In the genomic region with DNA sequence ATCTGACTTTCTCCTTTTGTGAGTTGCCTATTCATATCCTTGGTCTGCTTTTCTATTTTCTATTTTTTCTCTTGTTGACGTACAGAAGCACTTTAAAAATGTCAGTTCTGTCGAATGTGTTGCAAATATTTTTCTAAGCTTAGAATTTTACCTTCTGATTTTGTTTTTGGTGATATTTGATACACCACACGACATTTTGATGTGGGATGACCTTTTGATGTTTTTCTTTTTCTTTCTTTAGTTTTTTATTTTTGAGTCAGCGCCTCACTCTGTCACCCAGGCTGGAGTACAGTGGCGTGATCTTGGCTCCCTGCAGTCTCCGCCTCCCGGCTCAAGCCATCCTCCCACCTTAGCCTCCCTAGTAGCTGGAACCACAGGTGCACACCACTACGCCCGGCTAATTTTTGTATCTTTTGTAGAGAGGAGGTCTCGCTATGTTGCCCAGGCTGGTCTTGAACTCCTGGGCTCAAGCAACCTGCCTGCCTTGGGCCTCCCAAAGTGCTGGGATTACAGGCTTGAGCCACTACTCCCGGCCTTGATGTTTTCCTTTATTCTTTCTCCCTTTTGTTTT, we compare ENCODE assay signal across 8 cellular contexts. TPM values are rescaled to one million over a fixed set of nuclear protein-coding genes. Genes with fewer than 3 reads are reported as not detected.
DNase-seq lines count a peak whose midpoint lies in the region; ATAC-seq, FAIRE-seq and TF ChIP-seq lines count a peak whose summit lies in the region.

No MANE protein-coding gene starts in this region.

- H3K27me3 ChIP-seq in CD4-positive, CD25-positive, alpha-beta regulatory T cell (ENCODE audit: control insufficient read depth, insufficient read depth, low read length): no peaks in the 10 kb centered on the region
- H3K27me3 ChIP-seq in Peyer's patch: no peaks in the 10 kb centered on the region

- no peaks in the 10 kb centered on the region for H3K9me3 Mint-ChIP-seq in CD4-positive, CD25-positive, alpha-beta regulatory T cell
- H3K9me3 Mint-ChIP-seq in dendritic cell treated with granulocyte-macrophage colony-stimulating factor and Interleukin-4, amounts not matched to agents 40 ng/mL and 50 ng/mL, for 4 days: no peaks in the 10 kb centered on the region
- no peaks in the 10 kb centered on the region for H3K9me3 Mint-ChIP-seq in nephron progenitor cell

- FAIRE-seq in urothelium cell line (lab: Jason Lieb, UNC): no peak

- H3K9me3 ChIP-seq in CD4-positive, CD25-positive, alpha-beta regulatory T cell (ENCODE audit: control insufficient read depth in 2 of 2, low read length in 2 of 2): no peaks in the 10 kb centered on the region
- no peaks in the 10 kb centered on the region for H3K9me3 ChIP-seq in Peyer's patch

- peaks cover 8 to 19% (median 11%) of the 10 kb centered on the region in 4 donors for H3K4me1 Mint-ChIP-seq in CD4-positive, CD25-positive, alpha-beta regulatory T cell
- peaks cover 66% of the 10 kb centered on the region for H3K4me1 Mint-ChIP-seq in dendritic cell treated with granulocyte-macrophage colony-stimulating factor and Interleukin-4, amounts not matched to agents 40 ng/mL and 50 ng/mL, for 4 days (ENCODE audit: low read depth)
- H3K4me1 Mint-ChIP-seq in nephron progenitor cell: peaks cover 32% of the 10 kb centered on the region

- H3K27ac ChIP-seq in CD4-positive, CD25-positive, alpha-beta regulatory T cell (ENCODE audit: insufficient read depth, low read length, poor library complexity, severe bottlenecking): peak overlapping the region; percentile 73
- H3K27ac ChIP-seq in Peyer's patch: peak overlapping the region; percentile 69 to 91 (median 84)

- no peak for ATAC-seq in CD4-positive, CD25-positive, alpha-beta regulatory T cell (ENCODE audit: low read depth in 2 of 2)
- ATAC-seq in HG03342 (IDR thresholded peaks at IDR 0.05; ENCODE audit: unreplicated experiment): no peak

- TF ChIP-seq CTCF in Peyer's patch (IDR thresholded peaks at IDR 0.05) (no peak), nephron progenitor cell (IDR thresholded peaks at IDR 0.05) (no peak)

- H3K36me3 ChIP-seq in CD4-positive, CD25-positive, alpha-beta regulatory T cell (ENCODE audit: control insufficient read depth, insufficient read depth, low read length): no peaks in the 10 kb centered on the region
- H3K36me3 ChIP-seq in Peyer's patch: no peaks in the 10 kb centered on the region

- peak in 1 of 3 donors; percentile 38 for DNase-seq in CD4-positive, CD25-positive, alpha-beta regulatory T cell
- DNase-seq in Peyer's patch (no peak), nephron progenitor cell (no peak), urothelium cell line (ENCODE audit: low spot score) (no peak), NCI-H2171 (lab: John Stamatoyannopoulos, UW) (no peak), medulla oblongata (ENCODE audit: extremely low spot score) (no peak)

- H3K4me1 ChIP-seq in CD4-positive, CD25-positive, alpha-beta regulatory T cell (ENCODE audit: control insufficient read depth, insufficient read depth, low read length, poor library complexity, severe bottlenecking): peaks cover 21% of the 10 kb centered on the region
- peaks cover 0 to 19% (median 3%) of the 10 kb centered on the region in 4 donors for H3K4me1 ChIP-seq in Peyer's patch

- H3K4me3 Mint-ChIP-seq in CD4-positive, CD25-positive, alpha-beta regulatory T cell: peak overlapping the region; percentile 61 to 87 (median 82)
- peak overlapping the region; percentile 73 for H3K4me3 Mint-ChIP-seq in dendritic cell treated with granulocyte-macrophage colony-stimulating factor and Interleukin-4, amounts not matched to agents 40 ng/mL and 50 ng/mL, for 4 days
- H3K4me3 Mint-ChIP-seq in nephron progenitor cell: peak overlapping the region; percentile 78

- peak overlapping the region; percentile 81 for H3K4me3 ChIP-seq in CD4-positive, CD25-positive, alpha-beta regulatory T cell (ENCODE audit: low read depth, low read length)
- H3K4me3 ChIP-seq in Peyer's patch: peak overlapping the region; percentile 48 to 56 (median 51)

- intact Hi-C loops in dendritic cell treated with granulocyte-macrophage colony-stimulating factor and Interleukin-4, amounts not matched to agents 40 ng/mL and 50 ng/mL, for 4 days (cut with micrococcal nuclease): loop anchor here (2.0 to 5.0 kb wide), 4 partner anchors 15 to 137 kb away; a partner anchor contains a TSS

- no peaks in the 10 kb centered on the region for H3K36me3 Mint-ChIP-seq in CD4-positive, CD25-positive, alpha-beta regulatory T cell
- no peaks in the 10 kb centered on the region for H3K36me3 Mint-ChIP-seq in dendritic cell treated with granulocyte-macrophage colony-stimulating factor and Interleukin-4, amounts not matched to agents 40 ng/mL and 50 ng/mL, for 4 days (ENCODE audit: low read depth)
- no peaks in the 10 kb centered on the region for H3K36me3 Mint-ChIP-seq in nephron progenitor cell (ENCODE audit: low read depth)

- H3K27me3 Mint-ChIP-seq in CD4-positive, CD25-positive, alpha-beta regulatory T cell: no peaks in the 10 kb centered on the region
- no peaks in the 10 kb centered on the region for H3K27me3 Mint-ChIP-seq in dendritic cell treated with granulocyte-macrophage colony-stimulating factor and Interleukin-4, amounts not matched to agents 40 ng/mL and 50 ng/mL, for 4 days
- peaks cover 7% of the 10 kb centered on the region for H3K27me3 Mint-ChIP-seq in nephron progenitor cell (ENCODE audit: low read depth, poor library complexity)

- TF ChIP-seq POLR2A in Peyer's patch (IDR thresholded peaks at IDR 0.05): no peak

- H3K27ac Mint-ChIP-seq in CD4-positive, CD25-positive, alpha-beta regulatory T cell: peak overlapping the region; percentile 78 to 92 (median 91)
- peak overlapping the region; percentile 92 for H3K27ac Mint-ChIP-seq in dendritic cell treated with granulocyte-macrophage colony-stimulating factor and Interleukin-4, amounts not matched to agents 40 ng/mL and 50 ng/mL, for 4 days
- no peak overlapping the region for H3K27ac Mint-ChIP-seq in nephron progenitor cell

RNA-seq across cellular contexts. Expression of a gene that starts 39.6 kb away (rescaled TPM):
- 181 TPM for total RNA-seq in CD4-positive, CD25-positive, alpha-beta regulatory T cell
- 100 to 1,000 TPM; 176 to 280 (median 191) TPM for polyA plus RNA-seq in CD4-positive, CD25-positive, alpha-beta regulatory T cell
- 100 to 1,000 TPM in 2 of 4 donors, 10 to 100 TPM in 2; 61.5 to 208 (median 112) TPM for total RNA-seq in Peyer's patch
